In the genomic region with DNA sequence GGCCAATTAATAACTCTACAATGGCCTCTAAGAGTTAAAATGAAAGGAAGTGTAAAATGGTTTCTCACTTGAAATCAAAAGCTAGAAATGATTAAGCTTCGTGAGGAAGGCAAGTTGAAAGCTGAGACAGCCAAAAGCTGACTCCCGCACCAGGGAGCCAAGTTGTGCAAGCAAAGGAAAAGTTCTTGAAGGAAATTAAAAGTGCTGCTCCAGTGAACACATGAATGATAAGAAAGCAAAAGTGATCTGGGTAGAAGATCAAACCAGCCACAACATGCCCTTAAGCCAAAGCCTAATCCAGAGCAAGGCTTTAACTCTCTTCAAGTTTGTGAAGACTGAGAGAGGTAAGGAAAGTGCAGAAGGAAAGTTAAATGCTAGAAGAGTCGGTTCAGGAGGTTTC, we compare ENCODE assay signal across 18 cellular contexts. TPM values are rescaled to one million over a fixed set of nuclear protein-coding genes. Genes with fewer than 3 reads are reported as not detected.
A peak's percentile ranks its signal among the peaks of the same experiment; 100 is the strongest.
DNase-seq lines count a peak whose midpoint lies in the region; ATAC-seq and TF ChIP-seq lines count a peak whose summit lies in the region.
"Had no signal": no experiment of that assay in that cellular context is flagged by ENCODE, and none has a peak within 500 bp of the region (broad histone marks: within the 10 kb centered on the region; RNA-seq: fewer than 3 reads in every experiment).

No MANE protein-coding gene starts in this region.

- TF ChIP-seq CTCF in foreskin fibroblast (IDR thresholded peaks at IDR 0.05; ENCODE audit: low read depth, low read length) = no peak
- no peak for TF ChIP-seq CTCF in osteocyte (IDR thresholded peaks at IDR 0.05)

- H4K20me1 ChIP-seq in BLaER1 treated with 17β-estradiol and CSF1 and Interleukin-3, amounts not matched to agents 10 nM and 100 nM = no peaks in the 10 kb centered on the region

- H3K9ac ChIP-seq in BLaER1 treated with 17β-estradiol and CSF1 and Interleukin-3, amounts not matched to agents 10 nM and 100 nM = no peak overlapping the region
- H3K9ac ChIP-seq in adipocyte (ENCODE audit: low read length) = no peak overlapping the region

- no peaks in the 10 kb centered on the region for H3K36me3 Mint-ChIP-seq in osteocyte (ENCODE audit: unreplicated experiment)
- H3K36me3 Mint-ChIP-seq: natural killer cell treated with Interleukin-12 subunit alpha and Interleukin-12 subunit beta and Interleukin-15 and Interleukin-18, amount 100 ng/mL, for 72 hours had no signal

- DNase-seq in adipocyte (ENCODE audit: low read depth) = peak; percentile 28
- peak; percentile 3 to 46 for DNase-seq in foreskin fibroblast
- DNase-seq in osteocyte (ENCODE audit: extremely low spot score, unreplicated experiment) = no peak
- DNase-seq in mesenteric fat pad (ENCODE audit: low spot score) = no peak
- no peak for DNase-seq in hypothalamus (lab: John Stamatoyannopoulos, UW)
- DNase-seq: activated naive CD4-positive, alpha-beta T cell; activated T-cell treated with anti-CD3 and anti-CD28 coated beads for 4 hours; anterior cingulate cortex; colonic mucosa; mesendoderm; NCI-H1436 treated with DMSO at 0.1 percent for 48 hours; stimulated activated CD4-positive, alpha-beta T cell treated with anti-CD3 and anti-CD28 coated beads, Interleukin-12 subunit alpha, Interleukin-12 subunit beta, amount 100 ng/mL, for 4 hours had no signal

- H3K36me3 ChIP-seq in BLaER1 treated with 17β-estradiol and CSF1 and Interleukin-3, amounts not matched to agents 10 nM and 100 nM = no peaks in the 10 kb centered on the region
- no peaks in the 10 kb centered on the region for H3K36me3 ChIP-seq in adipocyte (ENCODE audit: control insufficient read depth, insufficient read depth, low read length, severe bottlenecking)
- H3K36me3 ChIP-seq: colonic mucosa had no signal

- no peaks in the 10 kb centered on the region for H3K27me3 ChIP-seq in BLaER1 treated with 17β-estradiol and CSF1 and Interleukin-3, amounts not matched to agents 10 nM and 100 nM
- H3K27me3 ChIP-seq in adipocyte (replicated peaks; ENCODE audit: control insufficient read depth, insufficient read depth, low read length) = no peaks in the 10 kb centered on the region
- H3K27me3 ChIP-seq: colonic mucosa had no signal

- H3K27ac ChIP-seq in BLaER1 treated with 17β-estradiol and CSF1 and Interleukin-3, amounts not matched to agents 10 nM and 100 nM = no peak overlapping the region
- H3K27ac ChIP-seq: colonic mucosa had no signal

- H3K4me2 ChIP-seq in BLaER1 treated with 17β-estradiol and CSF1 and Interleukin-3, amounts not matched to agents 10 nM and 100 nM = peak overlapping the region; percentile 33 to 66 (median 54)

- H3K4me1 Mint-ChIP-seq in osteocyte (ENCODE audit: unreplicated experiment) = peaks cover 6% of the 10 kb centered on the region

- no peak for ATAC-seq in GM18520 (IDR thresholded peaks at IDR 0.05; ENCODE audit: unreplicated experiment)
- ATAC-seq in GM18909 (IDR thresholded peaks at IDR 0.05; ENCODE audit: poor library complexity, unreplicated experiment) = no peak
- ATAC-seq: natural killer cell treated with Interleukin-12 subunit alpha and Interleukin-12 subunit beta and Interleukin-15 and Interleukin-18, amount 100 ng/mL, for 72 hours had no signal

- H3K27ac Mint-ChIP-seq in osteocyte (ENCODE audit: unreplicated experiment) = peak overlapping the region; percentile 21
- H3K27ac Mint-ChIP-seq: natural killer cell treated with Interleukin-12 subunit alpha and Interleukin-12 subunit beta and Interleukin-15 and Interleukin-18, amount 100 ng/mL, for 72 hours had no signal

- H3K9me3 ChIP-seq in BLaER1 treated with 17β-estradiol and CSF1 and Interleukin-3, amounts not matched to agents 10 nM and 100 nM (replicated peaks in 1 of 11) = no peaks in the 10 kb centered on the region
- H3K9me3 ChIP-seq in adipocyte (ENCODE audit: control insufficient read depth, low read length) = no peaks in the 10 kb centered on the region
- H3K9me3 ChIP-seq: colonic mucosa had no signal

- H3K4me3 ChIP-seq in BLaER1 treated with 17β-estradiol and CSF1 and Interleukin-3, amounts not matched to agents 10 nM and 100 nM = no peak overlapping the region
- H3K4me3 ChIP-seq in adipocyte (ENCODE audit: low read length) (no peak overlapping the region), foreskin fibroblast (ENCODE audit: low read depth in 1 of 2, low read length in 2 of 2) (peak overlapping the region in 1 of 2 donors; percentile 4)
- H3K4me3 ChIP-seq: colonic mucosa had no signal

- no peaks in the 10 kb centered on the region for H3K27me3 Mint-ChIP-seq in osteocyte (ENCODE audit: unreplicated experiment)
- H3K27me3 Mint-ChIP-seq: natural killer cell treated with Interleukin-12 subunit alpha and Interleukin-12 subunit beta and Interleukin-15 and Interleukin-18, amount 100 ng/mL, for 72 hours had no signal

- no peaks in the 10 kb centered on the region for H3K9me3 Mint-ChIP-seq in osteocyte (ENCODE audit: unreplicated experiment)

- peaks cover 12 to 25% (median 16%) of the 10 kb centered on the region in 10 experiments for H3K4me1 ChIP-seq in BLaER1 treated with 17β-estradiol and CSF1 and Interleukin-3, amounts not matched to agents 10 nM and 100 nM
- H3K4me1 ChIP-seq in adipocyte (ENCODE audit: control insufficient read depth, insufficient read depth, low read length) = peaks cover 10% of the 10 kb centered on the region
- H3K4me1 ChIP-seq: colonic mucosa had no signal

- H3K4me3 Mint-ChIP-seq in osteocyte (ENCODE audit: unreplicated experiment) = no peak overlapping the region
- H3K4me3 Mint-ChIP-seq: natural killer cell treated with Interleukin-12 subunit alpha and Interleukin-12 subunit beta and Interleukin-15 and Interleukin-18, amount 100 ng/mL, for 72 hours had no signal

RNA-seq across cellular contexts. Expression of gene CYYR1, which starts 22.7 kb away (rescaled TPM):
- total RNA-seq in osteocyte (4.7 and 6.5 TPM in 2 replicates), mesenteric fat pad (26.0 TPM)
- total RNA-seq: MCF 10A; natural killer cell treated with Interleukin-12 subunit alpha and Interleukin-12 subunit beta and Interleukin-15 and Interleukin-18, amount 100 ng/mL, for 72 hours; RPMI7951 had no signal

Comparison
In these comparisons a context has a peak if more than half of its experiments do, and no peak if none do; other contexts are left out.
1. DNase-seq: peak in adipocyte (single experiment) and foreskin fibroblast (2 of 2); none in osteocyte (single experiment), mesenteric fat pad (single experiment) and hypothalamus (0 of 51).